In genomic region chr1:117682372-117682771, GRCh38 we compare ENCODE assay signal across 16 cellular contexts.
A peak's percentile ranks its signal among the peaks of the same experiment; 100 is the strongest.
DNase-seq lines count a peak whose midpoint lies in the region; ATAC-seq and TF ChIP-seq lines count a peak whose summit lies in the region.
"Had no signal": no experiment of that assay in that cellular context is flagged by ENCODE, and none has a peak within 500 bp of the region (broad histone marks: within the 10 kb centered on the region; RNA-seq: fewer than 3 reads in every experiment).

No MANE protein-coding gene starts in this region.

- H3K27ac ChIP-seq in heart right ventricle (peak overlapping the region; percentile 56 to 91 (median 86)), osteoblast (ENCODE audit: low read depth, low read length) (no peak overlapping the region), thoracic aorta (peak overlapping the region; percentile 89 to 93), PC-9 (no peak overlapping the region)

- peak overlapping the region; percentile 16 for H3K4me2 ChIP-seq in osteoblast (ENCODE audit: insufficient read depth, low read length)
- no peak overlapping the region for H3K4me2 ChIP-seq in PC-9

- H3K4me1 ChIP-seq in heart right ventricle (peaks cover 8 to 69% (median 37%) of the 10 kb centered on the region in 9 donors), osteoblast (ENCODE audit: insufficient read depth, low read length) (peaks cover 24% of the 10 kb centered on the region), thoracic aorta (ENCODE audit: control insufficient read depth in 1 of 2, low read depth in 2 of 2) (peaks cover 6 to 87% of the 10 kb centered on the region in 2 donors), PC-9 (replicated peaks; ENCODE audit: insufficient read depth) (peaks cover 12% of the 10 kb centered on the region)

- POLR2A ChIA-PET in PC-9 (lab: Charles Lee; ENCODE audit: unreplicated experiment), result no interaction called here

- H3F3A ChIP-seq in PC-9 (ENCODE audit: insufficient read depth, low read depth), result peaks cover 5% of the 10 kb centered on the region; the same call in 1 of the 2 replicates

- no peaks in the 10 kb centered on the region for H3K36me3 ChIP-seq in heart right ventricle
- no peaks in the 10 kb centered on the region for H3K36me3 ChIP-seq in osteoblast (ENCODE audit: insufficient read depth, low read length)
- H3K36me3 ChIP-seq in thoracic aorta, result no peaks in the 10 kb centered on the region
- no peaks in the 10 kb centered on the region for H3K36me3 ChIP-seq in PC-9 (ENCODE audit: low read depth)

- BruUV-seq in PC-9 (replicated peaks; lab: Mats Ljungman, UMichigan), result no TSS peak

- H2AFZ ChIP-seq in osteoblast (ENCODE audit: low read length) (no peak overlapping the region), PC-9 (no peak overlapping the region)

- intact Hi-C loops in heart right ventricle (cut with DNase I) (loop anchor here in 1 of 10 donors (5.0 kb wide), 1 partner anchor 70 kb away; no protein-coding TSS in a partner anchor), PC-9 (cut with micrococcal nuclease; ENCODE audit: unreplicated experiment) (no loop called here)

- H4K20me1 ChIP-seq in osteoblast (ENCODE audit: insufficient read depth, low read length) (no peaks in the 10 kb centered on the region), PC-9 (ENCODE audit: insufficient read depth) (no peaks in the 10 kb centered on the region)

- DNase-seq in cerebellum (ENCODE audit: low spot score) (peak; percentile 55), heart right ventricle (peak; percentile 38 to 48), osteoblast (ENCODE audit: insufficient read length, low spot score, missing footprints) (no peak), thoracic aorta (ENCODE audit: low spot score) (no peak), DMS 273 treated with DMSO at 0.1 percent for 48 hours (lab: John Stamatoyannopoulos, UW) (no peak), PC-9 (no peak)
- no peak for DNase-seq in effector CD4-positive, alpha-beta T cell
- DNase-seq: AML-193, DMS79, MV-4-11, NCI-H1436 treated with DMSO at 0.1 percent for 48 hours, NCI-H2081, NCI-H524 had no signal

- H3K4me3 ChIP-seq in heart right ventricle (no peak overlapping the region), osteoblast (ENCODE audit: insufficient read depth, low read length) (no peak overlapping the region), thoracic aorta (peak overlapping the region; percentile 67), PC-9 (no peak overlapping the region)
- H3K4me3 ChIP-seq: GM12878 had no signal

- WGBS in heart right ventricle, 2 donors, result 46 to 67% methylated on average over 4 of the region's 4 CpGs

- TF ChIP-seq CTCF in heart right ventricle (IDR thresholded peaks at IDR 0.05) (no peak), osteoblast (IDR thresholded peaks at IDR 0.05; ENCODE audit: extremely low read depth, low read depth, low read length) (no peak), thoracic aorta (IDR thresholded peaks at IDR 0.05) (no peak), PC-9 (conservative IDR thresholded peaks at IDR 0.05) (no peak)

- peak; percentile 74 to 90 (median 88) for ATAC-seq in heart right ventricle
- ATAC-seq in thoracic aorta (ENCODE audit: insufficient number of reproducible peaks, low FRiP score, low read depth), result peak; percentile 48
- no peak for ATAC-seq in HG02571 (IDR thresholded peaks at IDR 0.05; ENCODE audit: unreplicated experiment)
- ATAC-seq: GM12878, HCT116 had no signal

- H3K27me3 ChIP-seq in heart right ventricle (no peaks in the 10 kb centered on the region), osteoblast (ENCODE audit: insufficient read depth, low read length) (no peaks in the 10 kb centered on the region), thoracic aorta (replicated peaks; ENCODE audit: insufficient read depth) (no peaks in the 10 kb centered on the region), PC-9 (ENCODE audit: insufficient read depth, low read depth) (no peaks in the 10 kb centered on the region)

- no peaks in the 10 kb centered on the region for H3K9me3 ChIP-seq in heart right ventricle
- H3K9me3 ChIP-seq in osteoblast (ENCODE audit: low read depth, low read length), result no peaks in the 10 kb centered on the region
- no peaks in the 10 kb centered on the region for H3K9me3 ChIP-seq in thoracic aorta
- no peaks in the 10 kb centered on the region for H3K9me3 ChIP-seq in PC-9 (ENCODE audit: insufficient read depth, low read depth)

- H3K79me2 ChIP-seq in osteoblast (ENCODE audit: insufficient read depth, low read length) (no peaks in the 10 kb centered on the region), PC-9 (ENCODE audit: low read depth) (no peaks in the 10 kb centered on the region)

- CTCF ChIA-PET in PC-9 (lab: Charles Lee), result no interaction called here

- no peaks in the 10 kb centered on the region for H3K9me2 ChIP-seq in PC-9 (ENCODE audit: insufficient read depth)

Comparison
In these comparisons a context has a peak if more than half of its experiments do, and no peak if none do; other contexts are left out.
1. DNase-seq: peak in cerebellum (single experiment) and heart right ventricle (2 of 2); none in osteoblast (single experiment), thoracic aorta (single experiment), effector CD4-positive, alpha-beta T cell (single experiment), DMS 273 treated with DMSO at 0.1 percent for 48 hours (single experiment) and PC-9 (0 of 2).
2. H3K27ac ChIP-seq: peak in heart right ventricle (10 of 10) and thoracic aorta (2 of 2); none in osteoblast (single experiment) and PC-9 (single experiment).